Comparison of ENCODE assay signal across 8 cellular contexts in genomic region chr16:58024673-58025350, GRCh38. TPM values are rescaled to one million over a fixed set of nuclear protein-coding genes. Genes with fewer than 3 reads are reported as not detected.
A peak's percentile ranks its signal among the peaks of the same experiment; 100 is the strongest.
DNase-seq lines count a peak whose midpoint lies in the region; ATAC-seq and TF ChIP-seq lines count a peak whose summit lies in the region.

No MANE protein-coding gene starts in this region.

- H3K27me3 ChIP-seq in PC-3 (ENCODE audit: low read length) (no peaks in the 10 kb centered on the region), upper lobe of right lung (no peaks in the 10 kb centered on the region)

- no peaks in the 10 kb centered on the region for H3K79me2 ChIP-seq in PC-3 (ENCODE audit: low read length)

- no peak overlapping the region for H3K27ac ChIP-seq in PC-3 (ENCODE audit: low read length)
- no peak overlapping the region for H3K27ac ChIP-seq in mesodermal cell (ENCODE audit: low read depth, low read length, severe bottlenecking)
- H3K27ac ChIP-seq in upper lobe of right lung: peak overlapping the region; percentile 78

- no peaks in the 10 kb centered on the region for H3K9me2 ChIP-seq in PC-3 (replicated peaks; ENCODE audit: low read length)

- peak overlapping the region; percentile 69 for H3K4me3 ChIP-seq in PC-3 (ENCODE audit: low read length)
- H3K4me3 ChIP-seq in mesodermal cell (ENCODE audit: extremely low read depth, insufficient read depth, low read length, poor library complexity, severe bottlenecking): peak overlapping the region; percentile 71
- H3K4me3 ChIP-seq in upper lobe of right lung: peak overlapping the region; percentile 77

- no peaks in the 10 kb centered on the region for H4K20me1 ChIP-seq in PC-3 (ENCODE audit: low read length)

- H3K9ac ChIP-seq in ES-I3 (ENCODE audit: low read depth, low read length) (peak overlapping the region; percentile 75), PC-3 (ENCODE audit: low read length) (no peak overlapping the region)

- H2AFZ ChIP-seq in PC-3 (ENCODE audit: low read length): peak overlapping the region; percentile 84

- intact Hi-C loops in PC-3 (cut with micrococcal nuclease) (loop anchor here (10.0 kb wide), 1 partner anchor 280 kb away; no protein-coding TSS in a partner anchor), upper lobe of right lung (cut with DNase I) (loop anchor here (5.0 kb wide), 1 partner anchor 97 kb away; no protein-coding TSS in a partner anchor)

- peak overlapping the region; percentile 89 for H3K4me2 ChIP-seq in PC-3 (ENCODE audit: low read length)

- H3F3A ChIP-seq in PC-3 (ENCODE audit: low read length, unreplicated experiment): no peaks in the 10 kb centered on the region

- no peaks in the 10 kb centered on the region for H3K36me3 ChIP-seq in ES-I3 (ENCODE audit: insufficient read depth, low read length)
- H3K36me3 ChIP-seq in PC-3 (ENCODE audit: low read depth, low read length): no peaks in the 10 kb centered on the region; the same call in 1 of the 2 replicates
- peaks cover 16% of the 10 kb centered on the region for H3K36me3 ChIP-seq in mesodermal cell (ENCODE audit: control insufficient read depth, insufficient read depth, low read length)
- peaks cover 2% of the 10 kb centered on the region for H3K36me3 ChIP-seq in upper lobe of right lung

- no peak for DNase-seq in PC-3
- peak; percentile 39 for DNase-seq in dermis blood vessel endothelial cell
- peak; percentile 90 for DNase-seq in upper lobe of right lung
- DNase-seq in hepatic stellate cell (ENCODE audit: low spot score): no peak

- TF ChIP-seq CTCF in PC-3 (conservative IDR thresholded peaks at IDR 0.05; ENCODE audit: low read depth, low read length) (no peak), upper lobe of right lung (IDR thresholded peaks at IDR 0.05) (no peak)

- H3K9me3 ChIP-seq in ES-I3 (ENCODE audit: control insufficient read depth, insufficient read depth, low read length): no peaks in the 10 kb centered on the region
- no peaks in the 10 kb centered on the region for H3K9me3 ChIP-seq in PC-3 (ENCODE audit: low read length)
- no peaks in the 10 kb centered on the region for H3K9me3 ChIP-seq in mesodermal cell (ENCODE audit: control insufficient read depth, low read length)
- H3K9me3 ChIP-seq in upper lobe of right lung: no peaks in the 10 kb centered on the region

- 7 to 14% methylated on average over 29 to 42 of the region's 49 CpGs for WGBS in mesodermal cell (ENCODE audit: insufficient coverage in 2 of 2), 2 experiments

- no peak for ATAC-seq in PC-3
- peak; percentile 40 for ATAC-seq in upper lobe of right lung
- no peak for ATAC-seq in HG03159 (IDR thresholded peaks at IDR 0.05; ENCODE audit: unreplicated experiment)
- no peak for ATAC-seq in GM19324 (IDR thresholded peaks at IDR 0.05; ENCODE audit: low FRiP score, unreplicated experiment)

- no TSS peak for BruUV-seq in PC-3 (replicated peaks; lab: Mats Ljungman, UMichigan)

- CTCF ChIA-PET in PC-3 (lab: Charles Lee): no interaction called here

- H3K4me1 ChIP-seq in ES-I3 (ENCODE audit: insufficient read depth, low read length) (peaks cover 32% of the 10 kb centered on the region), PC-3 (ENCODE audit: insufficient read depth, low read length) (peaks cover 29% of the 10 kb centered on the region), mesodermal cell (ENCODE audit: control insufficient read depth, insufficient read depth, low read length, poor library complexity, severe bottlenecking) (peaks cover 47% of the 10 kb centered on the region), upper lobe of right lung (peaks cover 49% of the 10 kb centered on the region)

- POLR2A ChIA-PET in PC-3 (lab: Charles Lee; ENCODE audit: unreplicated experiment): no interaction called here

RNA-seq across cellular contexts. Expression of gene MMP15, which starts 0.7 kb away (rescaled TPM):
- total RNA-seq in PC-3 (2014; rRNA removed): 6.3 and 9.4 TPM in 2 replicates
- 24.2 and 32.3 TPM in 2 replicates for total RNA-seq in dermis blood vessel endothelial cell
- 43.4 TPM for polyA plus RNA-seq in mesodermal cell (2013, experiment 1 of 2)
- 37.4 TPM for polyA plus RNA-seq in mesodermal cell (2013, experiment 2 of 2)
- total RNA-seq in upper lobe of right lung: 25.2 TPM

RNA-seq across cellular contexts. Expression of gene USB1, which starts 23.6 kb away (rescaled TPM):
- total RNA-seq in PC-3 (2014; rRNA removed) (18.7 and 25.1 TPM in 2 replicates), dermis blood vessel endothelial cell (57.3 and 128 TPM in 2 replicates), upper lobe of right lung (37.4 TPM)
- 66.8 TPM for polyA plus RNA-seq in mesodermal cell (2013, experiment 1 of 2)
- polyA plus RNA-seq in mesodermal cell (2013, experiment 2 of 2): 62.9 TPM

RNA-seq across cellular contexts. Expression of gene ZNF319, which starts 24.3 kb away (rescaled TPM):
- total RNA-seq in PC-3 (2014; rRNA removed) (2.2 TPM in 2 replicates), dermis blood vessel endothelial cell (3.4 and 6.0 TPM in 2 replicates), upper lobe of right lung (10.6 TPM)
- polyA plus RNA-seq in mesodermal cell (2013, experiment 1 of 2): 6.6 TPM
- 5.7 TPM for polyA plus RNA-seq in mesodermal cell (2013, experiment 2 of 2)

RNA-seq across cellular contexts. Expression of gene CNGB1, which starts 53.9 kb away (rescaled TPM):
- 0.04 TPM in 1 of 2 replicates, not detected in the other for total RNA-seq in PC-3 (2014; rRNA removed)
- not detected in 2 replicates for total RNA-seq in dermis blood vessel endothelial cell
- polyA plus RNA-seq in mesodermal cell (2013, experiment 1 of 2): 0.11 TPM
- polyA plus RNA-seq in mesodermal cell (2013, experiment 2 of 2): 0.35 TPM
- total RNA-seq in upper lobe of right lung: not detected

Comparison
In these comparisons a context has a peak if more than half of its experiments do, and no peak if none do; other contexts are left out.
1. DNase-seq: peak in dermis blood vessel endothelial cell (single experiment) and upper lobe of right lung (single experiment); none in PC-3 (single experiment) and hepatic stellate cell (single experiment).
2. Peak in every context shown above with its lines, with median percentiles within 50 percentile points of each other: H3K4me3 ChIP-seq.